Comparison of ENCODE assay signal across 10 cellular contexts in the genomic region with DNA sequence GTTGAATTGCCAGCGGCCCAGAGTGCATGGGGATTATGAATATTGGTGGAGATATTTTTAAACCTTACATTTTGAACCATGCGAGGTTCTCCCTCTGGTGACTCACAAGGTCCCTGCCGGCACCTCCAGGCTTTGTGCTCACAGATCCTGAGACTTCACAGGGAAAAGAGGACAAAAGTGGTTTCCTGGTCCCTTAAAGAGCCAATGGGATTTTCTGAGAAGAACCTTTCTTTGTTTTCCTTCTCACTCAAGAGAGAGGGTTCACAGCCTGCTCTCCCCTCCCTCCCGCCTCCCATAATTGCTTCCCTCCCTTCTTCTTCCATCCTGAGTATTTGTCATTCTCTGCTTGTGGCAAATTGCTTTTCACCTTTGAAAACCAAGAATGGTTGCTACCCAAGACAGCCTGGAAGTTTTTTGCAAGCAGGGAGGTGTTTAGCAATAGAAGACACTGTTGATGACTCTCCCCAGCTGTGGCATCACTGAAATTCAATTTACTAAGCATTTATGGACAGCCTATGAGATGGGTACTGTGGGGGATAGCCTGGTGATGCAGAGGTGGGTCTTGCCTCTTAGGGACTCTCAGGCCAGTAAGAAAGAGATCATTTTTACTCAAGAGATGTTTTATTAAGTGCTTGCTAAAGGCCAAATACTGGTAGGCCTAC.
DNase-seq lines count a peak whose midpoint lies in the region; ATAC-seq and TF ChIP-seq lines count a peak whose summit lies in the region.
"Had no signal": no experiment of that assay in that cellular context is flagged by ENCODE, and none has a peak within 500 bp of the region (broad histone marks: within the 10 kb centered on the region; RNA-seq: fewer than 3 reads in every experiment).

No MANE protein-coding gene starts in this region.

- WGBS in ectodermal cell, 2 experiments = 49 to 57% methylated on average over 4 of the region's 4 CpGs
- WGBS in psoas muscle, 3 donors = 76 to 88% (median 77%) methylated on average over 4 of the region's 4 CpGs

- no peak overlapping the region for H3K4me2 ChIP-seq in GM23338

- H3K27ac Mint-ChIP-seq in GM23338 (peak overlapping the region; percentile 22; the same call in 1 of the 2 replicates), CD14-positive monocyte (no peak overlapping the region)

- H3K27me3 Mint-ChIP-seq in GM23338 (ENCODE audit: insufficient read depth, low read depth, poor library complexity) (peaks cover 46% of the 10 kb centered on the region), CD14-positive monocyte (ENCODE audit: low read depth in 3 of 3) (peaks cover 3 to 12% (median 4%) of the 10 kb centered on the region in 3 donors)

- H3K4me3 ChIP-seq in GM23338 (no peak overlapping the region), ectodermal cell (ENCODE audit: insufficient read depth, low read depth, low read length) (no peak overlapping the region), psoas muscle (no peak overlapping the region), SJCRH30 (no peak overlapping the region)
- H3K4me3 ChIP-seq: cardiac muscle cell had no signal

- H3K36me3 Mint-ChIP-seq in GM23338 (ENCODE audit: low read depth) = peaks cover 13% of the 10 kb centered on the region
- H3K36me3 Mint-ChIP-seq in CD14-positive monocyte = peaks cover 0 to 2% of the 10 kb centered on the region in 2 donors

- H3K27ac ChIP-seq in GM23338 (ENCODE audit: low read depth) = no peak overlapping the region
- H3K27ac ChIP-seq in ectodermal cell (ENCODE audit: insufficient read depth, low read depth, low read length, poor library complexity, severe bottlenecking) = peak overlapping the region; percentile 44
- H3K27ac ChIP-seq in psoas muscle = peak overlapping the region; percentile 13
- H3K27ac ChIP-seq in SJCRH30 = no peak overlapping the region
- H3K27ac ChIP-seq: cardiac muscle cell had no signal

- H2AFZ ChIP-seq in GM23338 = no peak overlapping the region

- ATAC-seq in GM23338 = no peak
- no peak for ATAC-seq in psoas muscle
- ATAC-seq in HG03469 (IDR thresholded peaks at IDR 0.05; ENCODE audit: unreplicated experiment) = no peak
- ATAC-seq in omental fat pad (ENCODE audit: low FRiP score) = no peak

- DNase-seq in GM23338 (ENCODE audit: low spot score) (no peak), NCI-H69 (lab: John Stamatoyannopoulos, UW) (peak; percentile 89), psoas muscle (no peak), CD14-positive monocyte (ENCODE audit: low spot score) (no peak), SJCRH30 (no peak), omental fat pad (ENCODE audit: low spot score) (no peak)
- DNase-seq: MM.1S had no signal

- peaks cover 15% of the 10 kb centered on the region for H3F3A ChIP-seq in GM23338 (replicated peaks; ENCODE audit: low read depth)

- H3K27me3 ChIP-seq in GM23338 (ENCODE audit: insufficient read depth) (no peaks in the 10 kb centered on the region), ectodermal cell (ENCODE audit: control insufficient read depth, insufficient read depth, low read length, poor library complexity, severe bottlenecking) (no peaks in the 10 kb centered on the region), psoas muscle (ENCODE audit: insufficient read depth in 3 of 3, low read length in 2 of 3) (no peaks in the 10 kb centered on the region), SJCRH30 (no peaks in the 10 kb centered on the region)
- H3K27me3 ChIP-seq: cardiac muscle cell had no signal

- H3K4me3 Mint-ChIP-seq in GM23338 (peak overlapping the region; percentile 46), CD14-positive monocyte (no peak overlapping the region)

- H3K9me3 Mint-ChIP-seq in GM23338 = peaks cover 18% of the 10 kb centered on the region
- peaks cover 0 to 5% (median 0%) of the 10 kb centered on the region in 7 donors for H3K9me3 Mint-ChIP-seq in CD14-positive monocyte

- H3K4me1 ChIP-seq in GM23338 (ENCODE audit: insufficient read depth) = peaks cover 16% of the 10 kb centered on the region
- peaks cover 52% of the 10 kb centered on the region for H3K4me1 ChIP-seq in ectodermal cell (ENCODE audit: control insufficient read depth, insufficient read depth, low read length)
- peaks cover 54% of the 10 kb centered on the region for H3K4me1 ChIP-seq in psoas muscle
- peaks cover 11% of the 10 kb centered on the region for H3K4me1 ChIP-seq in SJCRH30

- TF ChIP-seq CTCF in GM23338 (conservative IDR thresholded peaks at IDR 0.05; ENCODE audit: low read depth in 2 of 2) = no peak
- TF ChIP-seq CTCF in psoas muscle (IDR thresholded peaks at IDR 0.05) = no peak
- TF ChIP-seq CTCF in CD14-positive monocyte (IDR thresholded peaks at IDR 0.05) = no peak
- TF ChIP-seq CTCF in omental fat pad (IDR thresholded peaks at IDR 0.05) = no peak

- H3K4me1 Mint-ChIP-seq in GM23338 (peaks cover 33% of the 10 kb centered on the region), CD14-positive monocyte (peaks cover 17% of the 10 kb centered on the region)

- no peaks in the 10 kb centered on the region for H3K9me3 ChIP-seq in ectodermal cell (ENCODE audit: control insufficient read depth, low read length)
- H3K9me3 ChIP-seq in psoas muscle = no peaks in the 10 kb centered on the region
- no peaks in the 10 kb centered on the region for H3K9me3 ChIP-seq in SJCRH30 (replicated peaks)

- intact Hi-C loops in psoas muscle (cut with DNase I) = loop anchor here in 1 of 2 donors (5.0 to 10.0 kb wide), 2 partner anchors 43 to 270 kb away; no protein-coding TSS in a partner anchor
- intact Hi-C loops in CD14-positive monocyte (cut with micrococcal nuclease) = no loop called here

- H3K36me3 ChIP-seq in GM23338 (ENCODE audit: insufficient read depth) (no peaks in the 10 kb centered on the region), ectodermal cell (ENCODE audit: control insufficient read depth, insufficient read depth, low read length) (no peaks in the 10 kb centered on the region), psoas muscle (ENCODE audit: insufficient read depth in 1 of 2, low read depth in 1 of 2) (no peaks in the 10 kb centered on the region), SJCRH30 (no peaks in the 10 kb centered on the region)
- H3K36me3 ChIP-seq: cardiac muscle cell had no signal

- no peaks in the 10 kb centered on the region for H3K9me2 ChIP-seq in GM23338 (ENCODE audit: insufficient read depth)

- no peaks in the 10 kb centered on the region for H3K79me2 ChIP-seq in GM23338 (replicated peaks; ENCODE audit: insufficient read depth)

- H4K20me1 ChIP-seq in GM23338 (replicated peaks; ENCODE audit: insufficient read depth) = no peaks in the 10 kb centered on the region

TF ChIP-seq in GM23338, 12 proteins besides CTCF, POLR2A, EP300 and RAD21 (continues in another document):
- TF ChIP-seq STAT1 (IDR thresholded peaks at IDR 0.05; ENCODE audit: unreplicated experiment) (no peak), POLR2AphosphoS5 (IDR thresholded peaks at IDR 0.05; ENCODE audit: low read depth) (no peak), NANOG (IDR thresholded peaks at IDR 0.05; ENCODE audit: borderline replicate concordance) (no peak), ZNF331 (CRISPR knock-in tag; IDR thresholded peaks at IDR 0.05; ENCODE audit: low read depth) (no peak), EZH2phosphoT487 (IDR thresholded peaks at IDR 0.05; ENCODE audit: unreplicated experiment) (no peak), CREB1 (CRISPR knock-in tag; IDR thresholded peaks at IDR 0.05; ENCODE audit: low read depth) (no peak), JUNB (IDR thresholded peaks at IDR 0.05; ENCODE audit: unreplicated experiment) (no peak)
- TF ChIP-seq, protein P1, sequence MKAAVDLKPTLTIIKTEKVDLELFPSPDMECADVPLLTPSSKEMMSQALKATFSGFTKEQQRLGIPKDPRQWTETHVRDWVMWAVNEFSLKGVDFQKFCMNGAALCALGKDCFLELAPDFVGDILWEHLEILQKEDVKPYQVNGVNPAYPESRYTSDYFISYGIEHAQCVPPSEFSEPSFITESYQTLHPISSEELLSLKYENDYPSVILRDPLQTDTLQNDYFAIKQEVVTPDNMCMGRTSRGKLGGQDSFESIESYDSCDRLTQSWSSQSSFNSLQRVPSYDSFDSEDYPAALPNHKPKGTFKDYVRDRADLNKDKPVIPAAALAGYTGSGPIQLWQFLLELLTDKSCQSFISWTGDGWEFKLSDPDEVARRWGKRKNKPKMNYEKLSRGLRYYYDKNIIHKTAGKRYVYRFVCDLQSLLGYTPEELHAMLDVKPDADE (IDR thresholded peaks at IDR 0.05) = no peak
- TF ChIP-seq, protein P2, sequence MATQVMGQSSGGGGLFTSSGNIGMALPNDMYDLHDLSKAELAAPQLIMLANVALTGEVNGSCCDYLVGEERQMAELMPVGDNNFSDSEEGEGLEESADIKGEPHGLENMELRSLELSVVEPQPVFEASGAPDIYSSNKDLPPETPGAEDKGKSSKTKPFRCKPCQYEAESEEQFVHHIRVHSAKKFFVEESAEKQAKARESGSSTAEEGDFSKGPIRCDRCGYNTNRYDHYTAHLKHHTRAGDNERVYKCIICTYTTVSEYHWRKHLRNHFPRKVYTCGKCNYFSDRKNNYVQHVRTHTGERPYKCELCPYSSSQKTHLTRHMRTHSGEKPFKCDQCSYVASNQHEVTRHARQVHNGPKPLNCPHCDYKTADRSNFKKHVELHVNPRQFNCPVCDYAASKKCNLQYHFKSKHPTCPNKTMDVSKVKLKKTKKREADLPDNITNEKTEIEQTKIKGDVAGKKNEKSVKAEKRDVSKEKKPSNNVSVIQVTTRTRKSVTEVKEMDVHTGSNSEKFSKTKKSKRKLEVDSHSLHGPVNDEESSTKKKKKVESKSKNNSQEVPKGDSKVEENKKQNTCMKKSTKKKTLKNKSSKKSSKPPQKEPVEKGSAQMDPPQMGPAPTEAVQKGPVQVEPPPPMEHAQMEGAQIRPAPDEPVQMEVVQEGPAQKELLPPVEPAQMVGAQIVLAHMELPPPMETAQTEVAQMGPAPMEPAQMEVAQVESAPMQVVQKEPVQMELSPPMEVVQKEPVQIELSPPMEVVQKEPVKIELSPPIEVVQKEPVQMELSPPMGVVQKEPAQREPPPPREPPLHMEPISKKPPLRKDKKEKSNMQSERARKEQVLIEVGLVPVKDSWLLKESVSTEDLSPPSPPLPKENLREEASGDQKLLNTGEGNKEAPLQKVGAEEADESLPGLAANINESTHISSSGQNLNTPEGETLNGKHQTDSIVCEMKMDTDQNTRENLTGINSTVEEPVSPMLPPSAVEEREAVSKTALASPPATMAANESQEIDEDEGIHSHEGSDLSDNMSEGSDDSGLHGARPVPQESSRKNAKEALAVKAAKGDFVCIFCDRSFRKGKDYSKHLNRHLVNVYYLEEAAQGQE (IDR thresholded peaks at IDR 0.05; ENCODE audit: unreplicated experiment) = no peak

Comparison
In these comparisons a context has a peak if more than half of its experiments do, and no peak if none do; other contexts are left out.
1. H3K27ac ChIP-seq: peak in ectodermal cell (single experiment) and psoas muscle (single experiment); none in GM23338 (single experiment) and SJCRH30 (single experiment).